11 cellular contexts compared by ENCODE assay signal in genomic region chr14:33307691-33308369, GRCh38.
DNase-seq lines count a peak whose midpoint lies in the region; ATAC-seq, FAIRE-seq and TF ChIP-seq lines count a peak whose summit lies in the region.
"Had no signal": no experiment of that assay in that cellular context is flagged by ENCODE, and none has a peak within 500 bp of the region (broad histone marks: within the 10 kb centered on the region; RNA-seq: fewer than 3 reads in every experiment).

No MANE protein-coding gene starts in this region.

- no TSS peak for BruUV-seq in HepG2 (replicated peaks; lab: Mats Ljungman, UMichigan)

- no peak overlapping the region for H3K4me3 ChIP-seq in epithelial cell of proximal tubule (ENCODE audit: low read depth, low read length)
- no peak overlapping the region for H3K4me3 ChIP-seq in HepG2 (replicated peaks in 1 of 3; ENCODE audit: insufficient read depth in 1 of 3, low read depth in 2 of 3, low read length in 3 of 3)
- H3K4me3 ChIP-seq: right lobe of liver had no signal

- ATAC-seq in left colon (no peak), HG03432 (IDR thresholded peaks at IDR 0.05; ENCODE audit: unreplicated experiment) (no peak), HepG2 (no peak)
- ATAC-seq: foreskin keratinocyte had no signal

- no peak for TF ChIP-seq POLR2A in HepG2 (IDR thresholded peaks at IDR 0.05; ENCODE audit: insufficient read depth in 1 of 2, low read depth in 2 of 2, low read length in 2 of 2)

- peaks cover 0 to 8% of the 10 kb centered on the region in 2 experiments; a peak in 2 of 5 replicates for H3K27me3 ChIP-seq in HepG2 (ENCODE audit: control insufficient read depth in 1 of 2, insufficient read depth in 2 of 2, low read length in 2 of 2)
- H3K27me3 ChIP-seq: right lobe of liver had no signal

- 21% methylated on average over 11 of the region's 11 CpGs for WGBS in HepG2 (ENCODE audit: low lambda C conversion rate)

- no peaks in the 10 kb centered on the region for H3K36me3 ChIP-seq in HepG2 (replicated peaks in 1 of 2; ENCODE audit: control insufficient read depth in 1 of 2, insufficient read depth in 2 of 2, low read length in 2 of 2)
- H3K36me3 ChIP-seq: right lobe of liver had no signal

- in situ Hi-C loops in HepG2 (cut with HindIII; ENCODE audit: extremely low pct_ligation_motif_present, low pct_unique_long_range_greater_than_20kb) = no loop called here

- FAIRE-seq in HepG2 (lab: Jason Lieb, UNC) = no peak

- POLR2A ChIA-PET in HepG2 (lab: Yijun Ruan, JAX) = no interaction called here

- H3K27ac ChIP-seq in HepG2 (ENCODE audit: extremely low read length, insufficient read depth, low read length) = no peak overlapping the region
- H3K27ac ChIP-seq: foreskin keratinocyte, right lobe of liver had no signal

- no peak overlapping the region for H2AFZ ChIP-seq in HepG2 (ENCODE audit: low read length)

- no peak for TF ChIP-seq RAD21 in HepG2 (CRISPR knock-in tag; IDR thresholded peaks at IDR 0.05)

- CTCF ChIA-PET in HepG2 (lab: Yijun Ruan, JAX; ENCODE audit: low intra/inter-chr PET ratio, low total read pairs) = no interaction called here

- TF ChIP-seq EP300 in HepG2 (IDR thresholded peaks at IDR 0.05; ENCODE audit: low read depth in 2 of 2, low read length in 2 of 2) = no peak
- TF ChIP-seq EP300 in HepG2 (CRISPR knock-in tag; IDR thresholded peaks at IDR 0.05; ENCODE audit: borderline replicate concordance) = no peak

- no peak for TF ChIP-seq CTCF in epithelial cell of proximal tubule (conservative IDR thresholded peaks at IDR 0.05; ENCODE audit: low read depth, low read length)
- no peak for TF ChIP-seq CTCF in HepG2 (CRISPR knock-in tag; IDR thresholded peaks at IDR 0.05)

- peak; percentile 74 for DNase-seq in GM03348 (ENCODE audit: low spot score)
- DNase-seq in NCI-H510A treated with DMSO at 0.1 percent for 48 hours (lab: John Stamatoyannopoulos, UW) = peak; percentile 57
- DNase-seq in epithelial cell of proximal tubule (ENCODE audit: low read depth) = peak; percentile 56
- DNase-seq in pons (ENCODE audit: low spot score) = peak; percentile 40
- no peak for DNase-seq in germinal center (ENCODE audit: low spot score)
- no peak for DNase-seq in left colon
- no peak for DNase-seq in HepG2 (ENCODE audit: low spot score)
- DNase-seq: NCI-H226, right lobe of liver had no signal

- no peaks in the 10 kb centered on the region for H3K9me3 ChIP-seq in HepG2 (ENCODE audit: low read length)
- H3K9me3 ChIP-seq: right lobe of liver had no signal

- H3K79me2 ChIP-seq in HepG2 (ENCODE audit: insufficient read depth, low read length) = no peaks in the 10 kb centered on the region

- intact Hi-C loops in left colon (cut with DNase I, micrococcal nuclease) = no loop called here
- intact Hi-C loops in HepG2 (cut with micrococcal nuclease; ENCODE audit: unreplicated experiment) = no loop called here

- no peaks in the 10 kb centered on the region for H3K4me1 ChIP-seq in HepG2 (ENCODE audit: insufficient read depth, low read length)
- H3K4me1 ChIP-seq: foreskin keratinocyte, right lobe of liver had no signal

- no peak overlapping the region for H3K4me2 ChIP-seq in HepG2 (ENCODE audit: low read depth, low read length)

- H4K20me1 ChIP-seq in HepG2 (ENCODE audit: insufficient read depth, low read length) = no peaks in the 10 kb centered on the region

- no peak overlapping the region for H3K9ac ChIP-seq in HepG2 (ENCODE audit: insufficient read depth, low read depth, low read length)

TF ChIP-seq in HepG2, 621 proteins besides CTCF, POLR2A, EP300 and RAD21 (continues in another document):
- TF ChIP-seq ARNTL (CRISPR knock-in tag; IDR thresholded peaks at IDR 0.05) (no peak), TARDBP (CRISPR knock-in tag; IDR thresholded peaks at IDR 0.05) (no peak), TFAP4 (IDR thresholded peaks at IDR 0.05; ENCODE audit: borderline replicate concordance, low read depth) (no peak), ZNF235 (CRISPR knock-in tag; IDR thresholded peaks at IDR 0.05; ENCODE audit: borderline replicate concordance) (no peak), ZNF230 (CRISPR knock-in tag; IDR thresholded peaks at IDR 0.05) (no peak), MXI1 (IDR thresholded peaks at IDR 0.05; ENCODE audit: borderline replicate concordance, low read depth, low read length) (no peak), ZBTB20 (CRISPR knock-in tag; IDR thresholded peaks at IDR 0.05; ENCODE audit: borderline replicate concordance, low read depth) (no peak), ZBTB49 (CRISPR knock-in tag; IDR thresholded peaks at IDR 0.05; ENCODE audit: borderline replicate concordance) (no peak), TRIM24 (CRISPR knock-in tag; IDR thresholded peaks at IDR 0.05) (no peak), ZMAT3 (CRISPR knock-in tag; conservative IDR thresholded peaks at IDR 0.05) (no peak), ARID5B (CRISPR knock-in tag; IDR thresholded peaks at IDR 0.05) (no peak), ZNF44 (CRISPR knock-in tag; IDR thresholded peaks at IDR 0.05) (no peak), UBTF (CRISPR knock-in tag; IDR thresholded peaks at IDR 0.05) (no peak)

Comparison
In these comparisons a context has a peak if more than half of its experiments do, and no peak if none do; other contexts are left out.
1. DNase-seq: peak in GM03348 (single experiment), NCI-H510A treated with DMSO at 0.1 percent for 48 hours (single experiment), epithelial cell of proximal tubule (single experiment) and pons (single experiment); none in germinal center (single experiment), left colon (0 of 2) and HepG2 (single experiment).